Comparison of ENCODE assay signal across 8 cellular contexts in genomic region chr11:5441414-5441813, GRCh38. TPM values are rescaled to one million over a fixed set of nuclear protein-coding genes. Genes with fewer than 3 reads are reported as not detected.
"Had no signal": no experiment of that assay in that cellular context is flagged by ENCODE, and none has a peak within 500 bp of the region (broad histone marks: within the 10 kb centered on the region; RNA-seq: fewer than 3 reads in every experiment).

Gene OR51I1, minus strand, starts transcription at chr11:5441514. Its CDS starts 0 bp downstream, at chr11:5441514.

- ATAC-seq: HepG2, K562 had no signal

- H3K4me3 Mint-ChIP-seq: IgD-negative memory B cell had no signal

- H3K36me3 Mint-ChIP-seq: IgD-negative memory B cell had no signal

- H3K4me1 Mint-ChIP-seq: IgD-negative memory B cell had no signal

- H3K4me3 ChIP-seq: K562 had no signal

- H3K27ac ChIP-seq: HL-60 had no signal

- DNase-seq: IMR-90, KBM-7, KG1 had no signal

- H3K27me3 Mint-ChIP-seq: IgD-negative memory B cell had no signal

- H3K9me3 Mint-ChIP-seq: IgD-negative memory B cell had no signal

RNA-seq across cellular contexts. Expression of gene OR51I1, which starts in this region (rescaled TPM):
- total RNA-seq: HepG2, HT-29, IMR-90 had no signal
- polyA plus RNA-seq: IgD-negative memory B cell, IMR-90 had no signal
